15 cellular contexts compared by ENCODE assay signal in genomic region chr3:100231668-100232067, GRCh38. TPM values are rescaled to one million over a fixed set of nuclear protein-coding genes. Genes with fewer than 3 reads are reported as not detected.
DNase-seq lines count a peak whose midpoint lies in the region; ATAC-seq and TF ChIP-seq lines count a peak whose summit lies in the region.
"Had no signal": no experiment of that assay in that cellular context is flagged by ENCODE, and none has a peak within 500 bp of the region (broad histone marks: within the 10 kb centered on the region; RNA-seq: fewer than 3 reads in every experiment).

No MANE protein-coding gene starts in this region.

- no peak overlapping the region for H3K9ac ChIP-seq in GM23248
- H3K9ac ChIP-seq: BLaER1 treated with 17β-estradiol and CSF1 and Interleukin-3, amounts not matched to agents 10 nM and 100 nM had no signal

- 54 to 76% methylated on average over 2 of the region's 2 CpGs for WGBS in GM23248 (ENCODE audit: low coverage in 1 of 2, low lambda C conversion rate in 2 of 2, missing lambda C conversion rate in 2 of 2), 2 experiments

- H3K27me3 Mint-ChIP-seq in immature natural killer cell (ENCODE audit: low read depth in 3 of 3): no peaks in the 10 kb centered on the region
- H3K27me3 Mint-ChIP-seq: IgD-negative memory B cell had no signal

- in situ Hi-C loops in GM23248 (cut with MboI) (no loop called here), gastrocnemius medialis (cut with MboI; ENCODE audit: low sequenced_read_pairs in 4 of 4) (no loop called here)

- H2AFZ ChIP-seq in GM23248: no peak overlapping the region

- no peak overlapping the region for H3K4me2 ChIP-seq in GM23248 (ENCODE audit: unreplicated experiment)
- H3K4me2 ChIP-seq: BLaER1 treated with 17β-estradiol and CSF1 and Interleukin-3, amounts not matched to agents 10 nM and 100 nM had no signal

- H3K4me3 Mint-ChIP-seq in immature natural killer cell: no peak overlapping the region
- H3K4me3 Mint-ChIP-seq: CD4-positive, CD25-positive, alpha-beta regulatory T cell; IgD-negative memory B cell had no signal

- no peaks in the 10 kb centered on the region for H3K36me3 Mint-ChIP-seq in immature natural killer cell
- H3K36me3 Mint-ChIP-seq: CD4-positive, CD25-positive, alpha-beta regulatory T cell; IgD-negative memory B cell had no signal

- intact Hi-C loops in gastrocnemius medialis (cut with DNase I; ENCODE audit: low total_unique reads): no loop called here

- H3K4me1 ChIP-seq in GM23248 (ENCODE audit: insufficient read depth) (peaks cover 18% of the 10 kb centered on the region), gastrocnemius medialis (peaks cover 0 to 12% of the 10 kb centered on the region in 2 donors)
- H3K4me1 ChIP-seq: BLaER1 treated with 17β-estradiol and CSF1 and Interleukin-3, amounts not matched to agents 10 nM and 100 nM had no signal

- H3K9me3 Mint-ChIP-seq in immature natural killer cell: no peaks in the 10 kb centered on the region
- H3K9me3 Mint-ChIP-seq: IgD-negative memory B cell had no signal

- no peaks in the 10 kb centered on the region for H3K27me3 ChIP-seq in GM23248 (replicated peaks; ENCODE audit: insufficient read depth)
- no peaks in the 10 kb centered on the region for H3K27me3 ChIP-seq in MG63
- H3K27me3 ChIP-seq in gastrocnemius medialis: no peaks in the 10 kb centered on the region
- H3K27me3 ChIP-seq: BLaER1 treated with 17β-estradiol and CSF1 and Interleukin-3, amounts not matched to agents 10 nM and 100 nM had no signal

- no peaks in the 10 kb centered on the region for H3K9me3 ChIP-seq in GM23248 (ENCODE audit: low read depth)
- H3K9me3 ChIP-seq in MG63: peaks cover 3% of the 10 kb centered on the region
- no peaks in the 10 kb centered on the region for H3K9me3 ChIP-seq in gastrocnemius medialis

- TF ChIP-seq CTCF in epithelial cell of esophagus (IDR thresholded peaks at IDR 0.05; ENCODE audit: insufficient read depth, low read depth, low read length, missing control alignments): no peak
- no peak for TF ChIP-seq CTCF in gastrocnemius medialis (IDR thresholded peaks at IDR 0.05 in 4 of 5, conservative IDR thresholded peaks at IDR 0.05 in 1 of 5)

- no peak overlapping the region for H3K27ac Mint-ChIP-seq in immature natural killer cell
- H3K27ac Mint-ChIP-seq: CD4-positive, CD25-positive, alpha-beta regulatory T cell; IgD-negative memory B cell had no signal

- H3K4me3 ChIP-seq in GM23248 (no peak overlapping the region), MG63 (no peak overlapping the region), epithelial cell of esophagus (ENCODE audit: low read length) (no peak overlapping the region), gastrocnemius medialis (no peak overlapping the region)
- H3K4me3 ChIP-seq: BLaER1 treated with 17β-estradiol and CSF1 and Interleukin-3, amounts not matched to agents 10 nM and 100 nM had no signal

- no peak overlapping the region for H3K27ac ChIP-seq in GM23248
- H3K27ac ChIP-seq in gastrocnemius medialis: no peak overlapping the region
- H3K27ac ChIP-seq: BLaER1 treated with 17β-estradiol and CSF1 and Interleukin-3, amounts not matched to agents 10 nM and 100 nM had no signal

- peak; percentile 63 for DNase-seq in EH (ENCODE audit: low read depth)
- peak; percentile 42 for DNase-seq in GM23248
- peak; percentile 45 for DNase-seq in MG63
- DNase-seq in epithelial cell of esophagus (ENCODE audit: low read depth): peak; percentile 10
- DNase-seq in immature natural killer cell: no peak
- DNase-seq in gastrocnemius medialis: no peak
- DNase-seq in dermis blood vessel endothelial cell: no peak
- DNase-seq in effector CD8-positive, alpha-beta T cell (lab: John Stamatoyannopoulos, UW): no peak
- DNase-seq: AML-193; CD4-positive, CD25-positive, alpha-beta regulatory T cell; DMS53; KG1 had no signal

- H3K36me3 ChIP-seq in GM23248 (ENCODE audit: low read depth) (no peaks in the 10 kb centered on the region), MG63 (no peaks in the 10 kb centered on the region), gastrocnemius medialis (no peaks in the 10 kb centered on the region)
- H3K36me3 ChIP-seq: BLaER1 treated with 17β-estradiol and CSF1 and Interleukin-3, amounts not matched to agents 10 nM and 100 nM had no signal

- TF ChIP-seq POLR2A in gastrocnemius medialis (IDR thresholded peaks at IDR 0.05): no peak

- 0 out of 2 replicates have a peak, but pooled peaks cover 1% of the 10 kb centered on the region for H3F3A ChIP-seq in GM23248 (ENCODE audit: insufficient read depth)

- H3K4me1 Mint-ChIP-seq in immature natural killer cell: no peaks in the 10 kb centered on the region

- no peaks in the 10 kb centered on the region for H4K20me1 ChIP-seq in GM23248 (ENCODE audit: insufficient read depth)
- H4K20me1 ChIP-seq: BLaER1 treated with 17β-estradiol and CSF1 and Interleukin-3, amounts not matched to agents 10 nM and 100 nM had no signal

- ATAC-seq in gastrocnemius medialis: no peak
- ATAC-seq: HCT116 had no signal

- H3K79me2 ChIP-seq in GM23248 (ENCODE audit: insufficient read depth): no peaks in the 10 kb centered on the region

- no peaks in the 10 kb centered on the region for H3K9me2 ChIP-seq in GM23248 (ENCODE audit: insufficient read depth)

RNA-seq across cellular contexts. Expression of gene TBC1D23, which starts 29.1 kb away (rescaled TPM):
- total RNA-seq in GM23248 (2014; rRNA removed; shearing (Covaris generic)): 82.5 and 103 TPM in 2 replicates
- polyA plus RNA-seq in GM23248 (2016; fragmentation: Nextera tagmentation; extraction: Ambion mirVana) (53.0 and 54.1 TPM in 2 replicates), immature natural killer cell (10 to 100 TPM; 13.7 to 23.4 (median 14.0) TPM)
- total RNA-seq in MG63 (2014; rRNA removed; shearing (Covaris generic); ENCODE audit: low replicate concordance): 39.4 and 167 TPM in 2 replicates
- total RNA-seq in gastrocnemius medialis (10 to 100 TPM; 14.2 to 56.4 (median 45.0) TPM), dermis blood vessel endothelial cell (46.1 and 49.1 TPM in 2 replicates)

Comparison
In these comparisons a context has a peak if more than half of its experiments do, and no peak if none do; other contexts are left out.
1. DNase-seq: peak in EH (single experiment), GM23248 (single experiment), MG63 (single experiment) and epithelial cell of esophagus (single experiment); none in immature natural killer cell (0 of 3), gastrocnemius medialis (0 of 2), dermis blood vessel endothelial cell (single experiment) and effector CD8-positive, alpha-beta T cell (single experiment).